1 cellular context compared by ENCODE assay signal in the genomic region with DNA sequence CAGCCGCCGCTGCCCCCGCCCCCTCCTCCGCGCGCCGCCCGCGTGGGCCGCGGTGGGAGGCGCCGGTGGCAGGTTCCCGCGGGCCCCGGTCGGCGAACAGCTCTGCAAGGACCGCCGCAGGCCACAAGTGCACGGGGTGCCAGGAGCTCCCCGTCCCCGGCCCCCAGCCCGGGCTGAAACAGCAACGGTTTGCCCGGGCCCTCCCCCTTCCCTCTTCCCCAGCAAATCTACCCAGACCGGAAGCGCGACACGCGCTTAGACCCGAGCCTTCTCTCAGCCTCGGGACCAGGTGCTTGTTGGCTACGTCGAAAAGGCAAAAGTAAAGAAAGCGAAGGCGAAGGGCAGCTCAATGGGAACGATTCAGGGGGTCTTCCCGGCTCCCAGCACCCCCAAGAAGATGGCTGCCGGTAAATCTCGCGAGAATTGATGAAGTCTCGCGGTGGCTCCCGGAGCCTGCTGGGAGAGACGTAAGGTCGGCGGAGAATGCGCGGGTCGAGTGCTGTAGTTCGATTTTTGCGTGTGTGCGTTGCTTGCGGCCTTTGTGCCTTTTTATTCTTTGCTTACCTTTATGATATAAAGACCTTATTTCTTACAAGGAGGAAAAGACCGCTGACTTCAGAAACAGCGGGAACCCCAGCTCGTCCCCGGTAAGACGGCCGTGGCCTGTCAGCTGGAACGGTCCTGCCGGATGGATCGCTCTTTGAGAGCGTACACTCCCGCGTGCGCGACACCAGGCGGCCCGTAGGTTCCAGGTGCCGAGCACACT.
TF ChIP-seq lines count a peak whose summit lies in the region.

A gene with protein sequence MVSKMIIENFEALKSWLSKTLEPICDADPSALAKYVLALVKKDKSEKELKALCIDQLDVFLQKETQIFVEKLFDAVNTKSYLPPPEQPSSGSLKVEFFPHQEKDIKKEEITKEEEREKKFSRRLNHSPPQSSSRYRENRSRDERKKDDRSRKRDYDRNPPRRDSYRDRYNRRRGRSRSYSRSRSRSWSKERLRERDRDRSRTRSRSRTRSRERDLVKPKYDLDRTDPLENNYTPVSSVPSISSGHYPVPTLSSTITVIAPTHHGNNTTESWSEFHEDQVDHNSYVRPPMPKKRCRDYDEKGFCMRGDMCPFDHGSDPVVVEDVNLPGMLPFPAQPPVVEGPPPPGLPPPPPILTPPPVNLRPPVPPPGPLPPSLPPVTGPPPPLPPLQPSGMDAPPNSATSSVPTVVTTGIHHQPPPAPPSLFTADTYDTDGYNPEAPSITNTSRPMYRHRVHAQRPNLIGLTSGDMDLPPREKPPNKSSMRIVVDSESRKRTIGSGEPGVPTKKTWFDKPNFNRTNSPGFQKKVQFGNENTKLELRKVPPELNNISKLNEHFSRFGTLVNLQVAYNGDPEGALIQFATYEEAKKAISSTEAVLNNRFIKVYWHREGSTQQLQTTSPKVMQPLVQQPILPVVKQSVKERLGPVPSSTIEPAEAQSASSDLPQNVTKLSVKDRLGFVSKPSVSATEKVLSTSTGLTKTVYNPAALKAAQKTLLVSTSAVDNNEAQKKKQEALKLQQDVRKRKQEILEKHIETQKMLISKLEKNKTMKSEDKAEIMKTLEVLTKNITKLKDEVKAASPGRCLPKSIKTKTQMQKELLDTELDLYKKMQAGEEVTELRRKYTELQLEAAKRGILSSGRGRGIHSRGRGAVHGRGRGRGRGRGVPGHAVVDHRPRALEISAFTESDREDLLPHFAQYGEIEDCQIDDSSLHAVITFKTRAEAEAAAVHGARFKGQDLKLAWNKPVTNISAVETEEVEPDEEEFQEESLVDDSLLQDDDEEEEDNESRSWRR (minus strand): TSS at position 425 of the 766 bp plus-strand sequence. CDS start 481 bp downstream, outside the sequence.

TF ChIP-seq in K562, 482 proteins besides CTCF, POLR2A, EP300 and RAD21 (continued from another document):
- TF ChIP-seq HBP1 (CRISPR knock-in tag; IDR thresholded peaks at IDR 0.05) (no peak), ARID3A (IDR thresholded peaks at IDR 0.05; ENCODE audit: borderline replicate concordance, low read depth, low read length) (no peak), TRIM25 (IDR thresholded peaks at IDR 0.05; ENCODE audit: borderline replicate concordance) (no peak), POLR2AphosphoS5 (IDR thresholded peaks at IDR 0.05; ENCODE audit: control insufficient read depth, insufficient read depth, low read depth, low read length) (peak; percentile 88), MBD2 (IDR thresholded peaks at IDR 0.05; ENCODE audit: borderline replicate concordance, low read depth) (peak; percentile 25; the same call in 1 of the 2 replicates), NEUROD1 (IDR thresholded peaks at IDR 0.05; ENCODE audit: borderline replicate concordance, low read depth, low read length, partially characterized antibody) (no peak), HDAC8 (tag; IDR thresholded peaks at IDR 0.05) (no peak), RBM22 (IDR thresholded peaks at IDR 0.05; ENCODE audit: low read depth, low read length, poor library complexity, severe bottlenecking) (no peak), MECOM (CRISPR knock-in tag; IDR thresholded peaks at IDR 0.05) (no peak), SNRNP70 (optimal IDR thresholded peaks at IDR 0.05; ENCODE audit: low read depth, low read length) (no peak), FOXM1 (IDR thresholded peaks at IDR 0.05; ENCODE audit: low read depth) (0 out of 2 replicates have a peak, but pooled peaks have one; percentile 16), FOXM1 (CRISPR knock-in tag; IDR thresholded peaks at IDR 0.05; ENCODE audit: low read depth) (no peak), SP2 (IDR thresholded peaks at IDR 0.05; ENCODE audit: extremely low read depth, low read depth, low read length, poor library complexity, severe bottlenecking) (no peak), SUPT5H (IDR thresholded peaks at IDR 0.05) (peak; percentile 87), CHAMP1 (IDR thresholded peaks at IDR 0.05) (no peak)
- TF ChIP-seq, protein P1, sequence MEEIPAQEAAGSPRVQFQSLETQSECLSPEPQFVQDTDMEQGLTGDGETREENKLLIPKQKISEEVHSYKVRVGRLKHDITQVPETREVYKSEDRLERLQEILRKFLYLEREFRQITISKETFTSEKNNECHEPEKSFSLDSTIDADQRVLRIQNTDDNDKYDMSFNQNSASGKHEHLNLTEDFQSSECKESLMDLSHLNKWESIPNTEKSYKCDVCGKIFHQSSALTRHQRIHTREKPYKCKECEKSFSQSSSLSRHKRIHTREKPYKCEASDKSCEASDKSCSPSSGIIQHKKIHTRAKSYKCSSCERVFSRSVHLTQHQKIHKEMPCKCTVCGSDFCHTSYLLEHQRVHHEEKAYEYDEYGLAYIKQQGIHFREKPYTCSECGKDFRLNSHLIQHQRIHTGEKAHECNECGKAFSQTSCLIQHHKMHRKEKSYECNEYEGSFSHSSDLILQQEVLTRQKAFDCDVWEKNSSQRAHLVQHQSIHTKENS (CRISPR knock-in tag; IDR thresholded peaks at IDR 0.05), result no peak
- TF ChIP-seq, protein P2, sequence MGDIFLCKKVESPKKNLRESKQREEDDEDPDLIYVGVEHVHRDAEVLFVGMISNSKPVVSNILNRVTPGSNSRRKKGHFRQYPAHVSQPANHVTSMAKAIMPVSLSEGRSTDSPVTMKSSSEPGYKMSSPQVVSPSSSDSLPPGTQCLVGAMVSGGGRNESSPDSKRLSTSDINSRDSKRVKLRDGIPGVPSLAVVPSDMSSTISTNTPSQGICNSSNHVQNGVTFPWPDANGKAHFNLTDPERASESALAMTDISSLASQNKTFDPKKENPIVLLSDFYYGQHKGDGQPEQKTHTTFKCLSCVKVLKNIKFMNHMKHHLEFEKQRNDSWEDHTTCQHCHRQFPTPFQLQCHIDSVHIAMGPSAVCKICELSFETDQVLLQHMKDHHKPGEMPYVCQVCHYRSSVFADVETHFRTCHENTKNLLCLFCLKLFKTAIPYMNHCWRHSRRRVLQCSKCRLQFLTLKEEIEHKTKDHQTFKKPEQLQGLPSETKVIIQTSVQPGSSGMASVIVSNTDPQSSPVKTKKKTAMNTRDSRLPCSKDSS (IDR thresholded peaks at IDR 0.05; ENCODE audit: low read depth, partially characterized antibody), result no peak
